1 cellular context compared by ENCODE assay signal in genomic region chr3:194686816-194687637, GRCh38.
TF ChIP-seq lines count a peak whose summit lies in the region.

No MANE protein-coding gene starts in this region.

TF ChIP-seq in GM12878, 131 proteins besides CTCF, POLR2A, EP300 and RAD21:
- TF ChIP-seq SMC3 (IDR thresholded peaks at IDR 0.05; ENCODE audit: borderline replicate concordance, low read length) (no peak), PKNOX1 (IDR thresholded peaks at IDR 0.05) (no peak), BHLHE40 (IDR thresholded peaks at IDR 0.05; ENCODE audit: borderline replicate concordance in 1 of 2, low read depth in 2 of 2, low read length in 1 of 2) (no peak), HDAC6 (IDR thresholded peaks at IDR 0.05; ENCODE audit: unreplicated experiment) (peak; percentile 95), MYB (IDR thresholded peaks at IDR 0.05; ENCODE audit: borderline replicate concordance, low read depth, low read length) (no peak), ATF7 (IDR thresholded peaks at IDR 0.05; ENCODE audit: low read depth) (no peak), JUNB (IDR thresholded peaks at IDR 0.05) (no peak)
